Comparison of ENCODE assay signal across 17 cellular contexts in genomic region chr17:66369830-66370229, GRCh38.
DNase-seq lines count a peak whose midpoint lies in the region; ATAC-seq, FAIRE-seq and TF ChIP-seq lines count a peak whose summit lies in the region.
"Had no signal": no experiment of that assay in that cellular context is flagged by ENCODE, and none has a peak within 500 bp of the region (broad histone marks: within the 10 kb centered on the region; RNA-seq: fewer than 3 reads in every experiment).

No MANE protein-coding gene starts in this region.

- peak overlapping the region; percentile 66 for H3K27ac Mint-ChIP-seq in activated T-cell treated with anti-CD3 and anti-CD28 coated beads, Interleukin-2, amount 50 U/mL, for 24 hours
- no peak overlapping the region for H3K27ac Mint-ChIP-seq in activated T-cell treated with anti-CD3 and anti-CD28 coated beads, Interleukin-2, amount 50 U/mL, for 72 hours
- H3K27ac Mint-ChIP-seq in progenitor cell of endocrine pancreas, result peak overlapping the region; percentile 34
- no peak overlapping the region for H3K27ac Mint-ChIP-seq in mesothelial cell of epicardium
- H3K27ac Mint-ChIP-seq: CD4-positive, alpha-beta T cell; HFFc6 had no signal

- DNase-seq in activated T-cell treated with anti-CD3 and anti-CD28 coated beads, Interleukin-2, amount 50 U/mL, for 24 hours, result no peak
- DNase-seq in activated T-cell treated with anti-CD3 and anti-CD28 coated beads, Interleukin-2, amount 50 U/mL, for 72 hours, result no peak
- DNase-seq in HTR-8/SVneo (ENCODE audit: insufficient read length, low spot score), result no peak
- DNase-seq in cerebellum (ENCODE audit: low spot score), result peak; percentile 26
- no peak for DNase-seq in progenitor cell of endocrine pancreas (ENCODE audit: low spot score, unreplicated experiment)
- DNase-seq in left colon, result no peak
- no peak for DNase-seq in mesothelial cell of epicardium (ENCODE audit: low spot score in 2 of 2, unreplicated experiment in 2 of 2)
- no peak for DNase-seq in activated CD8-positive, alpha-beta memory T cell treated with anti-CD3 and anti-CD28 coated beads, Interleukin-2, amount 50 U/mL, for 4 hours
- DNase-seq: CD4-positive, alpha-beta T cell; HFFc6; MG63; NCI-H1092 treated with DMSO at 0.1 percent for 48 hours; NCI-H1694; NCI-H2107; NCI-H82; Peyer's patch; SHP77 had no signal

- no peak overlapping the region for H3K4me3 Mint-ChIP-seq in activated T-cell treated with anti-CD3 and anti-CD28 coated beads, Interleukin-2, amount 50 U/mL, for 24 hours
- no peak overlapping the region for H3K4me3 Mint-ChIP-seq in activated T-cell treated with anti-CD3 and anti-CD28 coated beads, Interleukin-2, amount 50 U/mL, for 72 hours
- H3K4me3 Mint-ChIP-seq in progenitor cell of endocrine pancreas (ENCODE audit: low read depth), result no peak overlapping the region
- H3K4me3 Mint-ChIP-seq in mesothelial cell of epicardium, result no peak overlapping the region
- H3K4me3 Mint-ChIP-seq: CD4-positive, alpha-beta T cell; HFFc6 had no signal

- H3K36me3 Mint-ChIP-seq in activated T-cell treated with anti-CD3 and anti-CD28 coated beads, Interleukin-2, amount 50 U/mL, for 24 hours (ENCODE audit: low read depth), result peaks cover 62% of the 10 kb centered on the region
- peaks cover 0 to 2% of the 10 kb centered on the region in 2 donors for H3K36me3 Mint-ChIP-seq in activated T-cell treated with anti-CD3 and anti-CD28 coated beads, Interleukin-2, amount 50 U/mL, for 72 hours (ENCODE audit: insufficient read depth in 2 of 2)
- H3K36me3 Mint-ChIP-seq in progenitor cell of endocrine pancreas (ENCODE audit: insufficient read depth) (no peaks in the 10 kb centered on the region), mesothelial cell of epicardium (no peaks in the 10 kb centered on the region)

- no peaks in the 10 kb centered on the region for H3K27me3 Mint-ChIP-seq in activated T-cell treated with anti-CD3 and anti-CD28 coated beads, Interleukin-2, amount 50 U/mL, for 24 hours
- H3K27me3 Mint-ChIP-seq in activated T-cell treated with anti-CD3 and anti-CD28 coated beads, Interleukin-2, amount 50 U/mL, for 72 hours (ENCODE audit: low read depth), result no peaks in the 10 kb centered on the region
- H3K27me3 Mint-ChIP-seq in progenitor cell of endocrine pancreas (no peaks in the 10 kb centered on the region), mesothelial cell of epicardium (ENCODE audit: low read depth) (peaks cover 32% of the 10 kb centered on the region)
- H3K27me3 Mint-ChIP-seq: CD4-positive, alpha-beta T cell had no signal

- no peaks in the 10 kb centered on the region for H3K9me3 Mint-ChIP-seq in activated T-cell treated with anti-CD3 and anti-CD28 coated beads, Interleukin-2, amount 50 U/mL, for 24 hours
- H3K9me3 Mint-ChIP-seq in activated T-cell treated with anti-CD3 and anti-CD28 coated beads, Interleukin-2, amount 50 U/mL, for 72 hours, result no peaks in the 10 kb centered on the region
- H3K9me3 Mint-ChIP-seq in progenitor cell of endocrine pancreas (ENCODE audit: low read depth) (no peaks in the 10 kb centered on the region), mesothelial cell of epicardium (no peaks in the 10 kb centered on the region)
- H3K9me3 Mint-ChIP-seq: CD4-positive, alpha-beta T cell; HFFc6 had no signal

- peak; percentile 23 for FAIRE-seq in HTR-8/SVneo (lab: Jason Lieb, UNC)

- no peak for ATAC-seq in activated T-cell treated with anti-CD3 and anti-CD28 coated beads, Interleukin-2, amount 50 U/mL, for 72 hours (replicated peaks in 1 of 2)
- no peak for ATAC-seq in left colon

- no peak for TF ChIP-seq CTCF in progenitor cell of endocrine pancreas (IDR thresholded peaks at IDR 0.05; ENCODE audit: unreplicated experiment)
- TF ChIP-seq CTCF in mesothelial cell of epicardium (IDR thresholded peaks at IDR 0.05; ENCODE audit: unreplicated experiment), result no peak

- H3K4me1 Mint-ChIP-seq in activated T-cell treated with anti-CD3 and anti-CD28 coated beads, Interleukin-2, amount 50 U/mL, for 24 hours (ENCODE audit: low read depth), result peaks cover 91% of the 10 kb centered on the region
- peaks cover 90% of the 10 kb centered on the region for H3K4me1 Mint-ChIP-seq in activated T-cell treated with anti-CD3 and anti-CD28 coated beads, Interleukin-2, amount 50 U/mL, for 72 hours (ENCODE audit: low read depth)
- H3K4me1 Mint-ChIP-seq in progenitor cell of endocrine pancreas (ENCODE audit: low read depth), result peaks cover 43% of the 10 kb centered on the region
- peaks cover 38% of the 10 kb centered on the region for H3K4me1 Mint-ChIP-seq in mesothelial cell of epicardium

- intact Hi-C loops in left colon (cut with DNase I, micrococcal nuclease), result no loop called here

Comparison
In these comparisons a context has a peak if more than half of its experiments do, and no peak if none do; other contexts are left out.
1. H3K27ac Mint-ChIP-seq: peak in activated T-cell treated with anti-CD3 and anti-CD28 coated beads, Interleukin-2, amount 50 U/mL, for 24 hours (single experiment) and progenitor cell of endocrine pancreas (single experiment); none in activated T-cell treated with anti-CD3 and anti-CD28 coated beads, Interleukin-2, amount 50 U/mL, for 72 hours (single experiment) and mesothelial cell of epicardium (single experiment).